Comparison of ENCODE assay signal across 2 cellular contexts in the genomic region with DNA sequence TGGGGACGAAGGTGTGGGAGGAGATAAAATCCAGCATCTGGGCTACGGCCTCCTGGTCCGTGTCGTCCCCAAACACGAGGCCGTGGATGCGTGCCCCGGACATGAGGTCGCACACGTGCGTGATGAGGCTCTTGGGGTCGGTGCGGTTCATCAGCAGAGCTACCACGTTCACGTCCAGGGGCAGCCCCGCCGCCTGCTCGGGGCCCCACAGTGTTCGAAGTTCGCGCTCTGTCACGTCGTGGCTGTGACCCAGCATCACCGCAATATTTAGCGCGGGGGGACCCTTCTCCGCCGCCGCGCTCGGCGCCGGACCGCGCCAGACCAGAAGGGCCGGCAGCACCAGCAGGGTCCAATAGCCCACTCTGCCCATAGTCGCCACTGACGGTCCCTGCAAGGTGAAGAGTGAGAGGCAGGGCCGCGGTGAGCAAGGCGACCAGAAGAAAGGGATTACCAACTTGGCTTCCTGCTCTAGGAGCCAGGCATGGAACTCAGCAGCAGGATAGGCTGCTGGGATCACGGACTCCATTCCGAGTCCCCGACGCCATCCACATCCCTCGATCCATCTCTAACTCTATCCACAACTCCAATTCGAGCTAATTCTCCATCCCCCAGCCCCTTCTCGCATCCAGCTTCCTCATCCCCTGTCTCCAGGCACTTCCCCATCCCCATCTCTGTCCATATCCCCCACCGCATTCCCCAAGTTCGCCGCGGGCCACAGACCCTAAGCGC.
TF ChIP-seq lines count a peak whose summit lies in the region.

No MANE protein-coding gene starts in this region.

TF ChIP-seq in HepG2, 621 proteins besides CTCF, POLR2A, EP300 and RAD21:
- TF ChIP-seq, protein P1, sequence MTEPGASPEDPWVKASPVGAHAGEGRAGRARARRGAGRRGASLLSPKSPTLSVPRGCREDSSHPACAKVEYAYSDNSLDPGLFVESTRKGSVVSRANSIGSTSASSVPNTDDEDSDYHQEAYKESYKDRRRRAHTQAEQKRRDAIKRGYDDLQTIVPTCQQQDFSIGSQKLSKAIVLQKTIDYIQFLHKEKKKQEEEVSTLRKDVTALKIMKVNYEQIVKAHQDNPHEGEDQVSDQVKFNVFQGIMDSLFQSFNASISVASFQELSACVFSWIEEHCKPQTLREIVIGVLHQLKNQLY (CRISPR knock-in tag; IDR thresholded peaks at IDR 0.05) = no peak
- TF ChIP-seq, protein P2, sequence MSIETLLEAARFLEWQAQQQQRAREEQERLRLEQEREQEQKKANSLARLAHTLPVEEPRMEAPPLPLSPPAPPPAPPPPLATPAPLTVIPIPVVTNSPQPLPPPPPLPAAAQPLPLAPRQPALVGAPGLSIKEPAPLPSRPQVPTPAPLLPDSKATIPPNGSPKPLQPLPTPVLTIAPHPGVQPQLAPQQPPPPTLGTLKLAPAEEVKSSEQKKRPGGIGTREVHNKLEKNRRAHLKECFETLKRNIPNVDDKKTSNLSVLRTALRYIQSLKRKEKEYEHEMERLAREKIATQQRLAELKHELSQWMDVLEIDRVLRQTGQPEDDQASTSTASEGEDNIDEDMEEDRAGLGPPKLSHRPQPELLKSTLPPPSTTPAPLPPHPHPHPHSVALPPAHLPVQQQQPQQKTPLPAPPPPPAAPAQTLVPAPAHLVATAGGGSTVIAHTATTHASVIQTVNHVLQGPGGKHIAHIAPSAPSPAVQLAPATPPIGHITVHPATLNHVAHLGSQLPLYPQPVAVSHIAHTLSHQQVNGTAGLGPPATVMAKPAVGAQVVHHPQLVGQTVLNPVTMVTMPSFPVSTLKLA (IDR thresholded peaks at IDR 0.05) = peak; percentile 27; the same call in 1 of the 2 replicates

TF ChIP-seq in H1, 55 proteins besides CTCF, POLR2A, EP300 and RAD21:
- TF ChIP-seq JUND (IDR thresholded peaks at IDR 0.05; ENCODE audit: low read length) = no peak
- no peak for TF ChIP-seq TAF1 (IDR thresholded peaks at IDR 0.05; ENCODE audit: low read depth, low read length)
- no peak for TF ChIP-seq RNF2 (IDR thresholded peaks at IDR 0.05; ENCODE audit: borderline replicate concordance, low read depth, low read length, missing control alignments, poor library complexity, severe bottlenecking)
- no peak for TF ChIP-seq HDAC6 (IDR thresholded peaks at IDR 0.05; ENCODE audit: low read depth, low read length)
- no peak for TF ChIP-seq FOSL1 (IDR thresholded peaks at IDR 0.05; ENCODE audit: insufficient read depth, low read depth, low read length)
- TF ChIP-seq POU5F1 (IDR thresholded peaks at IDR 0.05; ENCODE audit: low read depth, low read length) = no peak
- no peak for TF ChIP-seq SIX5 (IDR thresholded peaks at IDR 0.05; ENCODE audit: low read depth, low read length)
- TF ChIP-seq SUZ12 (IDR thresholded peaks at IDR 0.05; ENCODE audit: low read length) = no peak
- no peak for TF ChIP-seq JUN (IDR thresholded peaks at IDR 0.05; ENCODE audit: low read depth, low read length)
- no peak for TF ChIP-seq HDAC2 (IDR thresholded peaks at IDR 0.05; ENCODE audit: borderline replicate concordance in 1 of 2, low read depth in 2 of 2, low read length in 2 of 2)
- TF ChIP-seq KDM4A (IDR thresholded peaks at IDR 0.05; ENCODE audit: low read depth, low read length, severe bottlenecking) = no peak
- no peak for TF ChIP-seq NANOG (IDR thresholded peaks at IDR 0.05; ENCODE audit: insufficient read depth, low read depth, low read length, poor library complexity, severe bottlenecking)
- no peak for TF ChIP-seq ASH2L (IDR thresholded peaks at IDR 0.05; ENCODE audit: low read length)
- TF ChIP-seq, protein P3, sequence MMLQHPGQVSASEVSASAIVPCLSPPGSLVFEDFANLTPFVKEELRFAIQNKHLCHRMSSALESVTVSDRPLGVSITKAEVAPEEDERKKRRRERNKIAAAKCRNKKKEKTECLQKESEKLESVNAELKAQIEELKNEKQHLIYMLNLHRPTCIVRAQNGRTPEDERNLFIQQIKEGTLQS (IDR thresholded peaks at IDR 0.05; ENCODE audit: insufficient read depth, low read depth, low read length) = no peak
